1 cellular context compared by ENCODE assay signal in the genomic region with DNA sequence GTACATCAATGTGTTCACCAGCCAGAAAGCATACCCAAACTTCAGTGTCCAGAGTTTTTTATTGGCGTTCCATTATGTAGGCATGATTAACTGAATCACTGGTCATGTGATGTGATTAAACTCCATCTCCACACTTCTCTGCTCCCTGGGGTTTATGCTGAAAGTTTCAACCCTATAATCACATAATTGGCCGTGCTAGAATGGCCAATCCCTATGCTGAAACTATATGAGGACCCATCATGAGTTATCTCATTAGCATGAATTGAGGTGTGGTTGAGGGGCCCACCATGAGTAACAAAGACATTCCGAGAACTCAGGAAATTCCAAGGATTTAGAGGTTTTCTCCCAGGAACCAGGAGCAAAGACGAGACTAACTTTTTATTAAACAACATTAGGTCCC.
TF ChIP-seq lines count a peak whose summit lies in the region.

No MANE protein-coding gene starts in this region.

TF ChIP-seq in HEK293, 187 proteins besides CTCF, POLR2A, EP300 and RAD21 (continued from another document):
- TF ChIP-seq, protein P1, sequence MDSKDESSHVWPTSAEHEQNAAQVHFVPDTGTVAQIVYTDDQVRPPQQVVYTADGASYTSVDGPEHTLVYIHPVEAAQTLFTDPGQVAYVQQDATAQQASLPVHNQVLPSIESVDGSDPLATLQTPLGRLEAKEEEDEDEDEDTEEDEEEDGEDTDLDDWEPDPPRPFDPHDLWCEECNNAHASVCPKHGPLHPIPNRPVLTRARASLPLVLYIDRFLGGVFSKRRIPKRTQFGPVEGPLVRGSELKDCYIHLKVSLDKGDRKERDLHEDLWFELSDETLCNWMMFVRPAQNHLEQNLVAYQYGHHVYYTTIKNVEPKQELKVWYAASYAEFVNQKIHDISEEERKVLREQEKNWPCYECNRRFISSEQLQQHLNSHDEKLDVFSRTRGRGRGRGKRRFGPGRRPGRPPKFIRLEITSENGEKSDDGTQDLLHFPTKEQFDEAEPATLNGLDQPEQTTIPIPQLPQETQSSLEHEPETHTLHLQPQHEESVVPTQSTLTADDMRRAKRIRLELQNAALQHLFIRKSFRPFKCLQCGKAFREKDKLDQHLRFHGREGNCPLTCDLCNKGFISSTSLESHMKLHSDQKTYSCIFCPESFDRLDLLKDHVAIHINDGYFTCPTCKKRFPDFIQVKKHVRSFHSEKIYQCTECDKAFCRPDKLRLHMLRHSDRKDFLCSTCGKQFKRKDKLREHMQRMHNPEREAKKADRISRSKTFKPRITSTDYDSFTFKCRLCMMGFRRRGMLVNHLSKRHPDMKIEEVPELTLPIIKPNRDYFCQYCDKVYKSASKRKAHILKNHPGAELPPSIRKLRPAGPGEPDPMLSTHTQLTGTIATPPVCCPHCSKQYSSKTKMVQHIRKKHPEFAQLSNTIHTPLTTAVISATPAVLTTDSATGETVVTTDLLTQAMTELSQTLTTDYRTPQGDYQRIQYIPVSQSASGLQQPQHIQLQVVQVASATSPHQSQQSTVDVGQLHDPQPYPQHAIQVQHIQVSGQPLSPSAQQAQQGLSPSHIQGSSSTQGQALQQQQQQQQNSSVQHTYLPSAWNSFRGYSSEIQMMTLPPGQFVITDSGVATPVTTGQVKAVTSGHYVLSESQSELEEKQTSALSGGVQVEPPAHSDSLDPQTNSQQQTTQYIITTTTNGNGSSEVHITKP (tag by site-specific recombination; IDR thresholded peaks at IDR 0.05), result no peak
- TF ChIP-seq ZNF157 (tag by site-specific recombination; IDR thresholded peaks at IDR 0.05), result no peak
- peak; percentile 65 for TF ChIP-seq ZNF350 (tag by site-specific recombination; IDR thresholded peaks at IDR 0.05)
- no peak for TF ChIP-seq ZNF707 (tag by site-specific recombination; IDR thresholded peaks at IDR 0.05)
- TF ChIP-seq, protein P2, sequence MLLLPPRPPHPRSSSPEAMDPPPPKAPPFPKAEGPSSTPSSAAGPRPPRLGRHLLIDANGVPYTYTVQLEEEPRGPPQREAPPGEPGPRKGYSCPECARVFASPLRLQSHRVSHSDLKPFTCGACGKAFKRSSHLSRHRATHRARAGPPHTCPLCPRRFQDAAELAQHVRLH (tag by site-specific recombination; IDR thresholded peaks at IDR 0.05), result no peak
- TF ChIP-seq ZNF837 (tag by site-specific recombination; IDR thresholded peaks at IDR 0.05), result no peak
- no peak for TF ChIP-seq ZNF843 (tag by site-specific recombination; IDR thresholded peaks at IDR 0.05)
- TF ChIP-seq, protein P3, sequence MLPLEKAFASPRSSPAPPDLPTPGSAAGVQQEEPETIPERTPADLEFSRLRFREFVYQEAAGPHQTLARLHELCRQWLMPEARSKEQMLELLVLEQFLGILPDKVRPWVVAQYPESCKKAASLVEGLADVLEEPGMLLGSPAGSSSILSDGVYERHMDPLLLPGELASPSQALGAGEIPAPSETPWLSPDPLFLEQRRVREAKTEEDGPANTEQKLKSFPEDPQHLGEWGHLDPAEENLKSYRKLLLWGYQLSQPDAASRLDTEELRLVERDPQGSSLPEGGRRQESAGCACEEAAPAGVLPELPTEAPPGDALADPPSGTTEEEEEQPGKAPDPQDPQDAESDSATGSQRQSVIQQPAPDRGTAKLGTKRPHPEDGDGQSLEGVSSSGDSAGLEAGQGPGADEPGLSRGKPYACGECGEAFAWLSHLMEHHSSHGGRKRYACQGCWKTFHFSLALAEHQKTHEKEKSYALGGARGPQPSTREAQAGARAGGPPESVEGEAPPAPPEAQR (tag by site-specific recombination; IDR thresholded peaks at IDR 0.05), result no peak
- TF ChIP-seq ZNF138 (tag by site-specific recombination; IDR thresholded peaks at IDR 0.05; ENCODE audit: borderline replicate concordance), result no peak
- no peak for TF ChIP-seq ZNF626 (tag by site-specific recombination; IDR thresholded peaks at IDR 0.05)
- no peak for TF ChIP-seq ZNF544 (tag by site-specific recombination; IDR thresholded peaks at IDR 0.05)
- TF ChIP-seq, protein P4, sequence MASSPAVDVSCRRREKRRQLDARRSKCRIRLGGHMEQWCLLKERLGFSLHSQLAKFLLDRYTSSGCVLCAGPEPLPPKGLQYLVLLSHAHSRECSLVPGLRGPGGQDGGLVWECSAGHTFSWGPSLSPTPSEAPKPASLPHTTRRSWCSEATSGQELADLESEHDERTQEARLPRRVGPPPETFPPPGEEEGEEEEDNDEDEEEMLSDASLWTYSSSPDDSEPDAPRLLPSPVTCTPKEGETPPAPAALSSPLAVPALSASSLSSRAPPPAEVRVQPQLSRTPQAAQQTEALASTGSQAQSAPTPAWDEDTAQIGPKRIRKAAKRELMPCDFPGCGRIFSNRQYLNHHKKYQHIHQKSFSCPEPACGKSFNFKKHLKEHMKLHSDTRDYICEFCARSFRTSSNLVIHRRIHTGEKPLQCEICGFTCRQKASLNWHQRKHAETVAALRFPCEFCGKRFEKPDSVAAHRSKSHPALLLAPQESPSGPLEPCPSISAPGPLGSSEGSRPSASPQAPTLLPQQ (tag by site-specific recombination; IDR thresholded peaks at IDR 0.05), result peak; percentile 51; the same call in 1 of the 2 replicates
- TF ChIP-seq ZFP69B (tag by site-specific recombination; IDR thresholded peaks at IDR 0.05), result peak; percentile 55; the same call in 1 of the 2 replicates
- TF ChIP-seq ZNF423 (tag by site-specific recombination; IDR thresholded peaks at IDR 0.05), result no peak
- TF ChIP-seq ZNF37A (tag by site-specific recombination; IDR thresholded peaks at IDR 0.05), result no peak
- TF ChIP-seq SP2 (tag by site-specific recombination; IDR thresholded peaks at IDR 0.05), result no peak
- no peak for TF ChIP-seq ZNF785 (tag by site-specific recombination; IDR thresholded peaks at IDR 0.05)
- no peak for TF ChIP-seq ZNF112 (tag by site-specific recombination; IDR thresholded peaks at IDR 0.05)
- no peak for TF ChIP-seq ZBTB8A (tag by site-specific recombination; IDR thresholded peaks at IDR 0.05)
- no peak for TF ChIP-seq ZNF239 (tag by site-specific recombination; IDR thresholded peaks at IDR 0.05)
- TF ChIP-seq, protein P5, sequence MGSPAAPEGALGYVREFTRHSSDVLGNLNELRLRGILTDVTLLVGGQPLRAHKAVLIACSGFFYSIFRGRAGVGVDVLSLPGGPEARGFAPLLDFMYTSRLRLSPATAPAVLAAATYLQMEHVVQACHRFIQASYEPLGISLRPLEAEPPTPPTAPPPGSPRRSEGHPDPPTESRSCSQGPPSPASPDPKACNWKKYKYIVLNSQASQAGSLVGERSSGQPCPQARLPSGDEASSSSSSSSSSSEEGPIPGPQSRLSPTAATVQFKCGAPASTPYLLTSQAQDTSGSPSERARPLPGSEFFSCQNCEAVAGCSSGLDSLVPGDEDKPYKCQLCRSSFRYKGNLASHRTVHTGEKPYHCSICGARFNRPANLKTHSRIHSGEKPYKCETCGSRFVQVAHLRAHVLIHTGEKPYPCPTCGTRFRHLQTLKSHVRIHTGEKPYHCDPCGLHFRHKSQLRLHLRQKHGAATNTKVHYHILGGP (tag by site-specific recombination; IDR thresholded peaks at IDR 0.05), result no peak
- TF ChIP-seq ZNF514 (tag by site-specific recombination; IDR thresholded peaks at IDR 0.05), result no peak
